8 cellular contexts compared by ENCODE assay signal in the genomic region with DNA sequence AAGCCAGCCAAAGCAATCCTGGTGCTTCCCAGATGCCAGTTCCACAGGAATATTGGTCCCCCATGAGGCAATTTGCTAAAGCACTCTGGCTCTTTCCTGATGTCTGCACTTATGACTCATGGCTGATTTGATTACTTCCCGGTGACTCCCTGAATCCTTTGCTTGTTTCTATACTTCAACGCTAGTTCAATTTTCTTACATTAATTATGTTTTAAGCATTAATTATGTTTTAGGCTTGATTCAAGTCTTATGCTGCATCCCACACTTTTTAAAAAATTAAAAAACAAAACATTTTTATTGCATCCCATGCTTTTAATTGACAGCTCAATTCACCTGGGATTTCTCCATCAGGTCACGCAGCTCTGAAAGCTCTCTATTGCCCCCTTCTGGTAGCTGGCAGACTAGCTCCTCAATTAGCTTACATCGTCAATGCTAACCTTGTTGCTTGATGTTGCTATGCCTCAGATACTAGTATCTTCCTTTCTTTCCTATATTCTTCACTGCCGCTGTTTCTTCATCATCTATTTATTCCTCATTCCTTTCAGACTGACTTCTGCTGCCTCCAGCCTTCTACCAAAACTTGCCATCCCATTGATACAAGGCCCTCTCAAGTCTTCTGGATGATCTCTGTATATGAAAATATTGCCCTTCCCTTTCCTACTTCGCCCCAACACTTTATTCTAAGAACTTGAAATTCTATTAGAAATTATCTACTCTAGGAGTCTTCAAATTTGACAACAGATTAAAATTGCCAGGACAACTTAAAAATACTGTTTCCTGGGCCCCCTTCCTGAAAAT. TPM values are rescaled to one million over a fixed set of nuclear protein-coding genes. Genes with fewer than 3 reads are reported as not detected.
A peak's percentile ranks its signal among the peaks of the same experiment; 100 is the strongest.
DNase-seq lines count a peak whose midpoint lies in the region; ATAC-seq and TF ChIP-seq lines count a peak whose summit lies in the region.

No MANE protein-coding gene starts in this region.

- BruUV-seq in HCT116 (replicated peaks; lab: Mats Ljungman, UMichigan): no TSS peak

- peak overlapping the region; percentile 61 for H3K4me2 ChIP-seq in HCT116 (ENCODE audit: low read length)

- no peaks in the 10 kb centered on the region for H3K79me2 ChIP-seq in HCT116 (ENCODE audit: insufficient read depth, low read length)

- ATAC-seq in HCT116 (peak; percentile 96), body of pancreas (peak; percentile 85), HG03457 (IDR thresholded peaks at IDR 0.05; ENCODE audit: unreplicated experiment) (no peak)

- no peaks in the 10 kb centered on the region for H3K9me3 ChIP-seq in HCT116 (ENCODE audit: control insufficient read depth in 1 of 2, insufficient read depth in 1 of 2, low read depth in 1 of 2, low read length in 2 of 2)
- no peaks in the 10 kb centered on the region for H3K9me3 ChIP-seq in body of pancreas

- H4K20me1 ChIP-seq in HCT116 (ENCODE audit: insufficient read depth): no peaks in the 10 kb centered on the region

- H3K27ac ChIP-seq in HCT116 (ENCODE audit: low read depth, low read length) (no peak overlapping the region), body of pancreas (no peak overlapping the region)

- TF ChIP-seq POLR2A in HCT116 (IDR thresholded peaks at IDR 0.05; ENCODE audit: borderline replicate concordance, extremely low read depth, insufficient read depth, insufficient read length) (no peak), body of pancreas (IDR thresholded peaks at IDR 0.05) (no peak)

- no peaks in the 10 kb centered on the region for H3K9me2 ChIP-seq in HCT116 (ENCODE audit: insufficient read depth)

- WGBS in body of pancreas, 2 donors: 21 to 24% methylated on average over 6 of the region's 6 CpGs

- H3K27me3 ChIP-seq in HCT116 (ENCODE audit: insufficient read depth, low read length) (0 out of 2 replicates have a peak, but pooled peaks cover 17% of the 10 kb centered on the region), body of pancreas (no peaks in the 10 kb centered on the region)

- intact Hi-C loops in HCT116 (cut with micrococcal nuclease) (loop anchor here (1.0 to 2.0 kb wide), 3 partner anchors 33 to 774 kb away; no protein-coding TSS in a partner anchor), body of pancreas (cut with DNase I) (no loop called here)

- RAD21 ChIA-PET in HCT116 (lab: Charles Lee; ENCODE audit: low non-redundant PET in 1 of 2, low total read pairs in 2 of 2, uncharacterized antibody in 2 of 2, unreplicated experiment in 2 of 2): interaction anchor here in 1 of 2 experiments (0.6 kb wide), 1 partner anchor 298 kb away, joined by 3 read pairs; no protein-coding TSS in a partner anchor

- POLR2A ChIA-PET in HCT116 (lab: Charles Lee): no interaction called here

- peak; percentile 70 to 94 (median 89); a peak in 5 of 6 replicates for TF ChIP-seq CTCF in HCT116 (IDR thresholded peaks at IDR 0.05 in 2 of 3, conservative IDR thresholded peaks at IDR 0.05 in 1 of 3; ENCODE audit: borderline replicate concordance in 1 of 3, insufficient read depth in 1 of 3, low read depth in 2 of 3, low read length in 2 of 3)
- TF ChIP-seq CTCF in body of pancreas (IDR thresholded peaks at IDR 0.05): peak; percentile 46 to 91 (median 88)

- no peak overlapping the region for H3K9ac ChIP-seq in HCT116 (ENCODE audit: low read length)

- peak; percentile 77 for TF ChIP-seq RAD21 in HCT116 (IDR thresholded peaks at IDR 0.05; ENCODE audit: low read depth)

- DNase-seq in GM04504 (ENCODE audit: low read depth) (peak; percentile 42), HCT116 (ENCODE audit: low read depth, low spot score) (peak; percentile 76), NCI-H1417 treated with DMSO at 0.1 percent for 48 hours (lab: John Stamatoyannopoulos, UW) (peak; percentile 63), T-helper 9 cell (peak; percentile 49), body of pancreas (peak; percentile 69 to 79 (median 72)), iPS-NIHi7 (ENCODE audit: extremely low spot score) (peak; percentile 78)
- peak; percentile 27 to 32 for DNase-seq in stimulated activated CD4-positive, alpha-beta T cell treated with anti-CD3 and anti-CD28 coated beads, Interleukin-1b, Interleukin-23, amount 100 ng/mL, for 1 hour (ENCODE audit: low read depth in 2 of 2)

- H3K4me3 ChIP-seq in HCT116 (replicated peaks in 1 of 2; ENCODE audit: low read depth in 1 of 2, low read length in 2 of 2): no peak overlapping the region
- H3K4me3 ChIP-seq in body of pancreas: no peak overlapping the region

- H3K4me1 ChIP-seq in HCT116 (ENCODE audit: control insufficient read depth in 1 of 2, insufficient read depth in 2 of 2, low read length in 2 of 2) (peaks cover 0 to 10% of the 10 kb centered on the region in 2 experiments; a peak in 2 of 4 replicates), body of pancreas (no peaks in the 10 kb centered on the region)

- peak overlapping the region; percentile 91 for H2AFZ ChIP-seq in HCT116 (ENCODE audit: low read depth, low read length, poor library complexity, severe bottlenecking)

- CTCF ChIA-PET in HCT116 (lab: Charles Lee): interaction anchor here (0.6 to 4.1 kb wide), 18 partner anchors 9 to 477 kb away, joined by 3 to 39 read pairs (median 3); a partner anchor contains a TSS

- H3K36me3 ChIP-seq in HCT116 (ENCODE audit: control insufficient read depth in 1 of 2, insufficient read depth in 2 of 2, low read length in 2 of 2) (no peaks in the 10 kb centered on the region), body of pancreas (replicated peaks in 1 of 2; ENCODE audit: insufficient read depth in 1 of 2, low read depth in 2 of 2) (no peaks in the 10 kb centered on the region)

TF ChIP-seq in HCT116, 20 proteins besides CTCF, POLR2A, EP300 and RAD21 (continues in another document):
- TF ChIP-seq CEBPB (IDR thresholded peaks at IDR 0.05; ENCODE audit: low read depth) (peak; percentile 12; the same call in 1 of the 2 replicates), SRF (IDR thresholded peaks at IDR 0.05; ENCODE audit: low read depth) (no peak), ZFX (IDR thresholded peaks at IDR 0.05) (no peak), FOSL1 (IDR thresholded peaks at IDR 0.05; ENCODE audit: low read depth) (peak; percentile 50; the same call in 1 of the 2 replicates), POLR2AphosphoS5 (IDR thresholded peaks at IDR 0.05; ENCODE audit: low read depth, low read length) (no peak), EGR1 (IDR thresholded peaks at IDR 0.05; ENCODE audit: low read depth) (no peak), TCF7L2 (IDR thresholded peaks at IDR 0.05; ENCODE audit: borderline replicate concordance, extremely low read depth, insufficient read depth, insufficient read length) (no peak), EZH2phosphoT487 (IDR thresholded peaks at IDR 0.05; ENCODE audit: borderline replicate concordance) (no peak), JUND (IDR thresholded peaks at IDR 0.05) (peak; percentile 46), EZH2 (IDR thresholded peaks at IDR 0.05) (no peak), ZNF274 (IDR thresholded peaks at IDR 0.05; ENCODE audit: low read depth, low read length) (no peak), YY1 (IDR thresholded peaks at IDR 0.05; ENCODE audit: extremely low read depth, insufficient replicate concordance, low read depth, low read length) (no peak)
- TF ChIP-seq, protein P1, sequence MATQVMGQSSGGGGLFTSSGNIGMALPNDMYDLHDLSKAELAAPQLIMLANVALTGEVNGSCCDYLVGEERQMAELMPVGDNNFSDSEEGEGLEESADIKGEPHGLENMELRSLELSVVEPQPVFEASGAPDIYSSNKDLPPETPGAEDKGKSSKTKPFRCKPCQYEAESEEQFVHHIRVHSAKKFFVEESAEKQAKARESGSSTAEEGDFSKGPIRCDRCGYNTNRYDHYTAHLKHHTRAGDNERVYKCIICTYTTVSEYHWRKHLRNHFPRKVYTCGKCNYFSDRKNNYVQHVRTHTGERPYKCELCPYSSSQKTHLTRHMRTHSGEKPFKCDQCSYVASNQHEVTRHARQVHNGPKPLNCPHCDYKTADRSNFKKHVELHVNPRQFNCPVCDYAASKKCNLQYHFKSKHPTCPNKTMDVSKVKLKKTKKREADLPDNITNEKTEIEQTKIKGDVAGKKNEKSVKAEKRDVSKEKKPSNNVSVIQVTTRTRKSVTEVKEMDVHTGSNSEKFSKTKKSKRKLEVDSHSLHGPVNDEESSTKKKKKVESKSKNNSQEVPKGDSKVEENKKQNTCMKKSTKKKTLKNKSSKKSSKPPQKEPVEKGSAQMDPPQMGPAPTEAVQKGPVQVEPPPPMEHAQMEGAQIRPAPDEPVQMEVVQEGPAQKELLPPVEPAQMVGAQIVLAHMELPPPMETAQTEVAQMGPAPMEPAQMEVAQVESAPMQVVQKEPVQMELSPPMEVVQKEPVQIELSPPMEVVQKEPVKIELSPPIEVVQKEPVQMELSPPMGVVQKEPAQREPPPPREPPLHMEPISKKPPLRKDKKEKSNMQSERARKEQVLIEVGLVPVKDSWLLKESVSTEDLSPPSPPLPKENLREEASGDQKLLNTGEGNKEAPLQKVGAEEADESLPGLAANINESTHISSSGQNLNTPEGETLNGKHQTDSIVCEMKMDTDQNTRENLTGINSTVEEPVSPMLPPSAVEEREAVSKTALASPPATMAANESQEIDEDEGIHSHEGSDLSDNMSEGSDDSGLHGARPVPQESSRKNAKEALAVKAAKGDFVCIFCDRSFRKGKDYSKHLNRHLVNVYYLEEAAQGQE (IDR thresholded peaks at IDR 0.05; ENCODE audit: low read depth): no peak
- TF ChIP-seq, protein P2, sequence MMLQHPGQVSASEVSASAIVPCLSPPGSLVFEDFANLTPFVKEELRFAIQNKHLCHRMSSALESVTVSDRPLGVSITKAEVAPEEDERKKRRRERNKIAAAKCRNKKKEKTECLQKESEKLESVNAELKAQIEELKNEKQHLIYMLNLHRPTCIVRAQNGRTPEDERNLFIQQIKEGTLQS (IDR thresholded peaks at IDR 0.05): no peak

RNA-seq across cellular contexts. Expression of a gene that starts 32.0 kb away (rescaled TPM):
- not detected for total RNA-seq in HCT116 (2021; ENCODE audit: unreplicated experiment)
- 0.04 TPM in 1 of 2 replicates, not detected in the other for polyA plus RNA-seq in HCT116 (2012)
- total RNA-seq in body of pancreas: not detected

RNA-seq across cellular contexts. Expression of a gene that starts 45.9 kb away (rescaled TPM):
- 16.4 TPM for total RNA-seq in HCT116 (2021; ENCODE audit: unreplicated experiment)
- polyA plus RNA-seq in HCT116 (2012): 2.9 and 5.0 TPM in 2 replicates
- 10 to 100 TPM in 1 of 2 donors, 1 to 10 TPM in 1; 7.8 to 14.5 TPM for total RNA-seq in body of pancreas
